ENCODE assay signal across 18 cellular contexts in the genomic region with DNA sequence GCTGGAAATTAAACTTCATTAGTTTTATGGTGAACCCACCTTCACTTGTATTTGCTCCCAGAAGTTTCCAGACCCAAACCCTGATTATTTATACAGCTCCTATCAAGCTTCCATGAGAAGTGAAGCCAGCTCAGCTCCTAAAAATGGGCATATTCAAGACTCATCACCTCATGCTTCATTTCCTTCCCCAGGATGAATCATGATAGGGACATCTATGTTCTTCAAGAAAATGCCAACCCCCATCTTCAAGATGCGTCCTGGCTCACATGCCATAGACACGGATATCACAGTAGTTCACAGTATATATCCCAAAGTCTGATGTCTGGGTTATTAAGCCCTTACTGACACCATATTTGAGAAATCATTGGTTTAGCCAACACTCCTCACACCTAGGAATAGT.
DNase-seq lines count a peak whose midpoint lies in the region; ATAC-seq and TF ChIP-seq lines count a peak whose summit lies in the region.
"Had no signal": no experiment of that assay in that cellular context is flagged by ENCODE, and none has a peak within 500 bp of the region (broad histone marks: within the 10 kb centered on the region; RNA-seq: fewer than 3 reads in every experiment).

No MANE protein-coding gene starts in this region.

- H3K27me3 Mint-ChIP-seq in activated CD8-positive, alpha-beta T cell treated with anti-CD3 and anti-CD28 coated beads for 36 hours: no peaks in the 10 kb centered on the region
- H3K27me3 Mint-ChIP-seq: B cell; CD4-positive, alpha-beta T cell had no signal

- DNase-seq in EH (ENCODE audit: low read depth) (peak; percentile 83), HS-5 (ENCODE audit: low read depth) (peak; percentile 46), adipocyte (ENCODE audit: low read depth) (peak; percentile 7), iris pigment epithelial cell (ENCODE audit: low read depth) (peak; percentile 19), left lobe of liver (ENCODE audit: low spot score) (no peak), NCI-H524 treated with DMSO at 0.1 percent for 48 hours (lab: John Stamatoyannopoulos, UW) (no peak)
- no peak for DNase-seq in activated CD8-positive, alpha-beta T cell treated with anti-CD3 and anti-CD28 coated beads for 36 hours
- DNase-seq: Calu3; CD4-positive, alpha-beta T cell; DND-41; NCI-H1105 treated with DMSO at 0.1 percent for 48 hours; NCI-H187 treated with DMSO at 0.1 percent for 48 hours; NCI-H510A; SW 1271 had no signal

- no peak overlapping the region for H3K4me3 Mint-ChIP-seq in activated CD8-positive, alpha-beta T cell treated with anti-CD3 and anti-CD28 coated beads for 36 hours
- H3K4me3 Mint-ChIP-seq: B cell; CD4-positive, alpha-beta T cell had no signal

- H3K27me3 ChIP-seq in adipocyte (replicated peaks; ENCODE audit: control insufficient read depth, insufficient read depth, low read length): no peaks in the 10 kb centered on the region

- no peaks in the 10 kb centered on the region for H3K4me1 Mint-ChIP-seq in activated CD8-positive, alpha-beta T cell treated with anti-CD3 and anti-CD28 coated beads for 36 hours (ENCODE audit: low read depth)
- H3K4me1 Mint-ChIP-seq: B cell had no signal

- CTCF ChIA-PET in activated CD8-positive, alpha-beta T cell treated with anti-CD3 and anti-CD28 coated beads for 36 hours (lab: Charles Lee): no interaction called here

- TF ChIP-seq CTCF in activated CD8-positive, alpha-beta T cell treated with anti-CD3 and anti-CD28 coated beads for 36 hours (IDR thresholded peaks at IDR 0.05): no peak

- no peak overlapping the region for H3K27ac Mint-ChIP-seq in activated CD8-positive, alpha-beta T cell treated with anti-CD3 and anti-CD28 coated beads for 36 hours
- H3K27ac Mint-ChIP-seq: B cell; CD4-positive, alpha-beta T cell had no signal

- intact Hi-C loops in activated CD8-positive, alpha-beta T cell treated with anti-CD3 and anti-CD28 coated beads for 36 hours (cut with micrococcal nuclease): no loop called here

- H3K36me3 ChIP-seq in adipocyte (ENCODE audit: control insufficient read depth, insufficient read depth, low read length, severe bottlenecking): no peaks in the 10 kb centered on the region

- no peaks in the 10 kb centered on the region for H3K36me3 Mint-ChIP-seq in activated CD8-positive, alpha-beta T cell treated with anti-CD3 and anti-CD28 coated beads for 36 hours (ENCODE audit: low read depth)

- peaks cover 3% of the 10 kb centered on the region for H3K9me3 Mint-ChIP-seq in activated CD8-positive, alpha-beta T cell treated with anti-CD3 and anti-CD28 coated beads for 36 hours
- H3K9me3 Mint-ChIP-seq: CD4-positive, alpha-beta T cell had no signal

- H3K9me3 ChIP-seq in adipocyte (ENCODE audit: control insufficient read depth, low read length): no peaks in the 10 kb centered on the region
- H3K9me3 ChIP-seq: A549 had no signal

- H3K4me1 ChIP-seq in adipocyte (ENCODE audit: control insufficient read depth, insufficient read depth, low read length): peaks cover 11% of the 10 kb centered on the region
- H3K4me1 ChIP-seq: A549 had no signal

- POLR2A ChIA-PET in activated CD8-positive, alpha-beta T cell treated with anti-CD3 and anti-CD28 coated beads for 36 hours (lab: Charles Lee): no interaction called here

- H3K4me3 ChIP-seq in adipocyte (ENCODE audit: low read length): no peak overlapping the region
- H3K4me3 ChIP-seq: A549 had no signal

- ATAC-seq in left lobe of liver (no peak), HG03565 (IDR thresholded peaks at IDR 0.05; ENCODE audit: unreplicated experiment) (no peak)
- no peak for ATAC-seq in activated CD8-positive, alpha-beta T cell treated with anti-CD3 and anti-CD28 coated beads for 36 hours
- ATAC-seq: A549 had no signal

- H3K9ac ChIP-seq in adipocyte (ENCODE audit: low read length): no peak overlapping the region
- H3K9ac ChIP-seq: KMS-11 had no signal

Comparison
In these comparisons a context has a peak if more than half of its experiments do, and no peak if none do; other contexts are left out.
1. DNase-seq: peak in EH (single experiment), HS-5 (single experiment), adipocyte (single experiment) and iris pigment epithelial cell (single experiment); none in left lobe of liver (single experiment), activated CD8-positive, alpha-beta T cell treated with anti-CD3 and anti-CD28 coated beads for 36 hours (single experiment) and NCI-H524 treated with DMSO at 0.1 percent for 48 hours (single experiment).